Comparison of ENCODE assay signal across 1 cellular context in the genomic region with DNA sequence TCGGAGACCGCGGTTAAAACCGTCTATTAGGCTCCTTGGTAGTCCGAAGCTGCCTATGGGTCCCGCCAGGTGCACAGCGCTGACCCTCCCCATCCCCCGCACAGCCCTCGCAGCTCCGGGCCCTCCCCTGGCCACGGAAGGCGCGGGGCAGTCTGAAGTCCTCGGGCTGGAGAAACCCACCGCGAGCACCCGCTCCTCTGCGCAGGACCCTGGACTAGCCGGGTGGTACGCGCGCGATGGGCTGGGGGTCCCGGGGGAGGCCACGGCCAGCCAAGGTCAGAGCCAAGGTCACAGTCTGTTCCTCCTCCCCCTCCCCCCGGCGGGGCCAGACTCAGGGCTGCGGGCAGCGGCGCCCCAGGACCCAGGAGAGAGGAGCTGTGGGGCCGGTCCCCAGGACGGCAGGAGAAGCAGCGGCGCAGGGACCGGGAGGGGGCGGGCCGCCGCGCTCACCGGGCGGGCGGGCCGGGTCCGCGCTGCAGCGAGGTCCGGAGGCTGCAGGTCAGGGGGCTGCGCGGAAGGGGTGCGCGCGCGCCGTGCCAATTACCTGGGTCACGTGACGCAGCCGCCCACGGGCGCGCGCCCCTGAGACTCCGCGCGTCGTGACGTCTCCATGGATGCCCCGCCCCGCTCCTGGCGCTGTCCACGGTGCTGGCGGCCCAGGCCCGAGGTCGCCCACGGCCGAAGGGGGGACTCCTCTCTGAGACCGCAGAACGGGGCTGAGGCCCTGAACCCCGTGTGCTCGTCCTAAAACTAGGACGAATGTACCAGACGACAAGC.
TF ChIP-seq lines count a peak whose summit lies in the region.

Gene OGDHL (minus strand): TSS at position 535 of the 777 bp plus-strand sequence. CDS start 3,731 bp downstream, outside the sequence.

TF ChIP-seq in HepG2, 621 proteins besides CTCF, POLR2A, EP300 and RAD21 (continued from another document and continues in another):
- TF ChIP-seq HCFC1 (IDR thresholded peaks at IDR 0.05; ENCODE audit: low read depth, low read length) (no peak), ZNF260 (CRISPR knock-in tag; IDR thresholded peaks at IDR 0.05; ENCODE audit: borderline replicate concordance, low read depth) (no peak), GTF3A (CRISPR knock-in tag; conservative IDR thresholded peaks at IDR 0.05) (no peak), ISX (CRISPR knock-in tag; conservative IDR thresholded peaks at IDR 0.05) (peak; percentile 98; the same call in 1 of the 2 replicates), SRSF4 (IDR thresholded peaks at IDR 0.05; ENCODE audit: low read depth, low read length, poor library complexity, severe bottlenecking) (no peak), ZEB1 (IDR thresholded peaks at IDR 0.05; ENCODE audit: insufficient replicate concordance, low read depth) (no peak), ZNF543 (CRISPR knock-in tag; IDR thresholded peaks at IDR 0.05) (peak; percentile 55; the same call in 1 of the 2 replicates), WIZ (CRISPR knock-in tag; IDR thresholded peaks at IDR 0.05) (peak; percentile 99), ZNF329 (CRISPR knock-in tag; IDR thresholded peaks at IDR 0.05; ENCODE audit: low read depth) (peak; percentile 81; the same call in 1 of the 2 replicates), SYNCRIP (IDR thresholded peaks at IDR 0.05; ENCODE audit: insufficient read depth, low read depth, low read length) (no peak), YEATS2 (CRISPR knock-in tag; IDR thresholded peaks at IDR 0.05; ENCODE audit: borderline replicate concordance) (peak; percentile 73; the same call in 1 of the 2 replicates), ZBTB38 (CRISPR knock-in tag; IDR thresholded peaks at IDR 0.05) (peak; percentile 92), SIX1 (CRISPR knock-in tag; IDR thresholded peaks at IDR 0.05; ENCODE audit: borderline replicate concordance) (no peak), CREM (IDR thresholded peaks at IDR 0.05) (peak; percentile 40), CREM (CRISPR knock-in tag; IDR thresholded peaks at IDR 0.05) (no peak), ZBTB43 (CRISPR knock-in tag; conservative IDR thresholded peaks at IDR 0.05) (peak; percentile 95), ZNF619 (CRISPR knock-in tag; IDR thresholded peaks at IDR 0.05) (peak; percentile 35; the same call in 1 of the 2 replicates), TOE1 (CRISPR knock-in tag; IDR thresholded peaks at IDR 0.05) (peak; percentile 93; the same call in 1 of the 2 replicates), TEF (CRISPR knock-in tag; IDR thresholded peaks at IDR 0.05) (peak; percentile 89; the same call in 1 of the 2 replicates), KDM4B (CRISPR knock-in tag; IDR thresholded peaks at IDR 0.05) (peak; percentile 94), SNAPC2 (CRISPR knock-in tag; IDR thresholded peaks at IDR 0.05) (peak; percentile 70; the same call in 1 of the 2 replicates), ATM (IDR thresholded peaks at IDR 0.05; ENCODE audit: borderline replicate concordance) (no peak), SIX4 (CRISPR knock-in tag; IDR thresholded peaks at IDR 0.05) (peak; percentile 87), ZNF790 (CRISPR knock-in tag; IDR thresholded peaks at IDR 0.05; ENCODE audit: borderline replicate concordance) (peak; percentile 98; the same call in 1 of the 2 replicates), MAX (IDR thresholded peaks at IDR 0.05) (peak; percentile 47; the same call in 1 of the 2 replicates), MXI1 (IDR thresholded peaks at IDR 0.05; ENCODE audit: borderline replicate concordance, low read depth, low read length) (peak; percentile 61; the same call in 1 of the 3 replicates), KAT8 (CRISPR knock-in tag; IDR thresholded peaks at IDR 0.05) (peak; percentile 69; the same call in 1 of the 2 replicates), NRL (CRISPR knock-in tag; IDR thresholded peaks at IDR 0.05; ENCODE audit: borderline replicate concordance) (peak; percentile 89), ZNF768 (CRISPR knock-in tag; IDR thresholded peaks at IDR 0.05) (peak; percentile 86), EEA1 (CRISPR knock-in tag; IDR thresholded peaks at IDR 0.05; ENCODE audit: borderline replicate concordance) (peak; percentile 97; the same call in 1 of the 2 replicates), ZC3H13 (CRISPR knock-in tag; IDR thresholded peaks at IDR 0.05) (peak; percentile 93), MEIS1 (CRISPR knock-in tag; IDR thresholded peaks at IDR 0.05; ENCODE audit: borderline replicate concordance) (peak; percentile 71), ZNF678 (CRISPR knock-in tag; IDR thresholded peaks at IDR 0.05) (peak; percentile 98; the same call in 1 of the 2 replicates), ZNF24 (IDR thresholded peaks at IDR 0.05) (no peak), ZBTB25 (CRISPR knock-in tag; IDR thresholded peaks at IDR 0.05) (peak; percentile 94), FOXM1 (CRISPR knock-in tag; IDR thresholded peaks at IDR 0.05) (peak; percentile 87; the same call in 1 of the 2 replicates), KLF6 (CRISPR knock-in tag; IDR thresholded peaks at IDR 0.05) (peak; percentile 99), FOXA3 (CRISPR knock-in tag; IDR thresholded peaks at IDR 0.05) (peak; percentile 69), KLF9 (CRISPR knock-in tag; IDR thresholded peaks at IDR 0.05; ENCODE audit: low read depth) (peak; percentile 88; the same call in 1 of the 2 replicates), NCOA2 (CRISPR knock-in tag; IDR thresholded peaks at IDR 0.05) (peak; percentile 75), NFYC (CRISPR knock-in tag; IDR thresholded peaks at IDR 0.05) (peak; percentile 49; the same call in 1 of the 2 replicates), HDAC6 (IDR thresholded peaks at IDR 0.05; ENCODE audit: low read depth, low read length) (no peak), EED (CRISPR knock-in tag; IDR thresholded peaks at IDR 0.05) (peak; percentile 81; the same call in 1 of the 2 replicates), CENPX (CRISPR knock-in tag; IDR thresholded peaks at IDR 0.05) (no peak)
- TF ChIP-seq, protein P1, sequence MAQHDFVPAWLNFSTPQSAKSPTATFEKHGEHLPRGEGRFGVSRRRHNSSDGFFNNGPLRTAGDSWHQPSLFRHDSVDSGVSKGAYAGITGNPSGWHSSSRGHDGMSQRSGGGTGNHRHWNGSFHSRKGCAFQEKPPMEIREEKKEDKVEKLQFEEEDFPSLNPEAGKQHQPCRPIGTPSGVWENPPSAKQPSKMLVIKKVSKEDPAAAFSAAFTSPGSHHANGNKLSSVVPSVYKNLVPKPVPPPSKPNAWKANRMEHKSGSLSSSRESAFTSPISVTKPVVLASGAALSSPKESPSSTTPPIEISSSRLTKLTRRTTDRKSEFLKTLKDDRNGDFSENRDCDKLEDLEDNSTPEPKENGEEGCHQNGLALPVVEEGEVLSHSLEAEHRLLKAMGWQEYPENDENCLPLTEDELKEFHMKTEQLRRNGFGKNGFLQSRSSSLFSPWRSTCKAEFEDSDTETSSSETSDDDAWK (CRISPR knock-in tag; IDR thresholded peaks at IDR 0.05): no peak
- TF ChIP-seq, protein P2, sequence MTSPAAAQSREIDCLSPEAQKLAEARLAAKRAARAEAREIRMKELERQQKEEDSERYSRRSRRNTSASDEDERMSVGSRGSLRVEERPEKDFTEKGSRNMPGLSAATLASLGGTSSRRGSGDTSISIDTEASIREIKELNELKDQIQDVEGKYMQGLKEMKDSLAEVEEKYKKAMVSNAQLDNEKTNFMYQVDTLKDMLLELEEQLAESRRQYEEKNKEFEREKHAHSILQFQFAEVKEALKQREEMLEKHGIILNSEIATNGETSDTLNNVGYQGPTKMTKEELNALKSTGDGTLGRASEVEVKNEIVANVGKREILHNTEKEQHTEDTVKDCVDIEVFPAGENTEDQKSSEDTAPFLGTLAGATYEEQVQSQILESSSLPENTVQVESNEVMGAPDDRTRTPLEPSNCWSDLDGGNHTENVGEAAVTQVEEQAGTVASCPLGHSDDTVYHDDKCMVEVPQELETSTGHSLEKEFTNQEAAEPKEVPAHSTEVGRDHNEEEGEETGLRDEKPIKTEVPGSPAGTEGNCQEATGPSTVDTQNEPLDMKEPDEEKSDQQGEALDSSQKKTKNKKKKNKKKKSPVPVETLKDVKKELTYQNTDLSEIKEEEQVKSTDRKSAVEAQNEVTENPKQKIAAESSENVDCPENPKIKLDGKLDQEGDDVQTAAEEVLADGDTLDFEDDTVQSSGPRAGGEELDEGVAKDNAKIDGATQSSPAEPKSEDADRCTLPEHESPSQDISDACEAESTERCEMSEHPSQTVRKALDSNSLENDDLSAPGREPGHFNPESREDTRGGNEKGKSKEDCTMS (CRISPR knock-in tag; conservative IDR thresholded peaks at IDR 0.05): peak; percentile 96; the same call in 1 of the 2 replicates
- TF ChIP-seq, protein P3, sequence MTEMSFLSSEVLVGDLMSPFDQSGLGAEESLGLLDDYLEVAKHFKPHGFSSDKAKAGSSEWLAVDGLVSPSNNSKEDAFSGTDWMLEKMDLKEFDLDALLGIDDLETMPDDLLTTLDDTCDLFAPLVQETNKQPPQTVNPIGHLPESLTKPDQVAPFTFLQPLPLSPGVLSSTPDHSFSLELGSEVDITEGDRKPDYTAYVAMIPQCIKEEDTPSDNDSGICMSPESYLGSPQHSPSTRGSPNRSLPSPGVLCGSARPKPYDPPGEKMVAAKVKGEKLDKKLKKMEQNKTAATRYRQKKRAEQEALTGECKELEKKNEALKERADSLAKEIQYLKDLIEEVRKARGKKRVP (CRISPR knock-in tag; IDR thresholded peaks at IDR 0.05): peak in 1 of 2 experiments; percentile 73; a peak in 1 of 4 replicates
- TF ChIP-seq, protein P4, sequence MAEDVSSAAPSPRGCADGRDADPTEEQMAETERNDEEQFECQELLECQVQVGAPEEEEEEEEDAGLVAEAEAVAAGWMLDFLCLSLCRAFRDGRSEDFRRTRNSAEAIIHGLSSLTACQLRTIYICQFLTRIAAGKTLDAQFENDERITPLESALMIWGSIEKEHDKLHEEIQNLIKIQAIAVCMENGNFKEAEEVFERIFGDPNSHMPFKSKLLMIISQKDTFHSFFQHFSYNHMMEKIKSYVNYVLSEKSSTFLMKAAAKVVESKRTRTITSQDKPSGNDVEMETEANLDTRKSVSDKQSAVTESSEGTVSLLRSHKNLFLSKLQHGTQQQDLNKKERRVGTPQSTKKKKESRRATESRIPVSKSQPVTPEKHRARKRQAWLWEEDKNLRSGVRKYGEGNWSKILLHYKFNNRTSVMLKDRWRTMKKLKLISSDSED (CRISPR knock-in tag; IDR thresholded peaks at IDR 0.05): 0 out of 2 replicates have a peak, but pooled peaks have one; percentile 71
- TF ChIP-seq, protein P5, sequence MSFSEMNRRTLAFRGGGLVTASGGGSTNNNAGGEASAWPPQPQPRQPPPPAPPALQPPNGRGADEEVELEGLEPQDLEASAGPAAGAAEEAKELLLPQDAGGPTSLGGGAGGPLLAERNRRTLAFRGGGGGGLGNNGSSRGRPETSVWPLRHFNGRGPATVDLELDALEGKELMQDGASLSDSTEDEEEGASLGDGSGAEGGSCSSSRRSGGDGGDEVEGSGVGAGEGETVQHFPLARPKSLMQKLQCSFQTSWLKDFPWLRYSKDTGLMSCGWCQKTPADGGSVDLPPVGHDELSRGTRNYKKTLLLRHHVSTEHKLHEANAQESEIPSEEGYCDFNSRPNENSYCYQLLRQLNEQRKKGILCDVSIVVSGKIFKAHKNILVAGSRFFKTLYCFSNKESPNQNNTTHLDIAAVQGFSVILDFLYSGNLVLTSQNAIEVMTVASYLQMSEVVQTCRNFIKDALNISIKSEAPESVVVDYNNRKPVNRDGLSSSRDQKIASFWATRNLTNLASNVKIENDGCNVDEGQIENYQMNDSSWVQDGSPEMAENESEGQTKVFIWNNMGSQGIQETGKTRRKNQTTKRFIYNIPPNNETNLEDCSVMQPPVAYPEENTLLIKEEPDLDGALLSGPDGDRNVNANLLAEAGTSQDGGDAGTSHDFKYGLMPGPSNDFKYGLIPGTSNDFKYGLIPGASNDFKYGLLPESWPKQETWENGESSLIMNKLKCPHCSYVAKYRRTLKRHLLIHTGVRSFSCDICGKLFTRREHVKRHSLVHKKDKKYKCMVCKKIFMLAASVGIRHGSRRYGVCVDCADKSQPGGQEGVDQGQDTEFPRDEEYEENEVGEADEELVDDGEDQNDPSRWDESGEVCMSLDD (CRISPR knock-in tag; IDR thresholded peaks at IDR 0.05; ENCODE audit: borderline replicate concordance): peak; percentile 92
- TF ChIP-seq, protein P6, sequence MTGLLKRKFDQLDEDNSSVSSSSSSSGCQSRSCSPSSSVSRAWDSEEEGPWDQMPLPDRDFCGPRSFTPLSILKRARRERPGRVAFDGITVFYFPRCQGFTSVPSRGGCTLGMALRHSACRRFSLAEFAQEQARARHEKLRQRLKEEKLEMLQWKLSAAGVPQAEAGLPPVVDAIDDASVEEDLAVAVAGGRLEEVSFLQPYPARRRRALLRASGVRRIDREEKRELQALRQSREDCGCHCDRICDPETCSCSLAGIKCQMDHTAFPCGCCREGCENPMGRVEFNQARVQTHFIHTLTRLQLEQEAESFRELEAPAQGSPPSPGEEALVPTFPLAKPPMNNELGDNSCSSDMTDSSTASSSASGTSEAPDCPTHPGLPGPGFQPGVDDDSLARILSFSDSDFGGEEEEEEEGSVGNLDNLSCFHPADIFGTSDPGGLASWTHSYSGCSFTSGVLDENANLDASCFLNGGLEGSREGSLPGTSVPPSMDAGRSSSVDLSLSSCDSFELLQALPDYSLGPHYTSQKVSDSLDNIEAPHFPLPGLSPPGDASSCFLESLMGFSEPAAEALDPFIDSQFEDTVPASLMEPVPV (CRISPR knock-in tag; IDR thresholded peaks at IDR 0.05): peak; percentile 46
